In genomic region chr1:10640843-10641553, GRCh38 we compare ENCODE assay signal across 20 cellular contexts.
DNase-seq lines count a peak whose midpoint lies in the region; ATAC-seq and TF ChIP-seq lines count a peak whose summit lies in the region.
"Had no signal": no experiment of that assay in that cellular context is flagged by ENCODE, and none has a peak within 500 bp of the region (broad histone marks: within the 10 kb centered on the region; RNA-seq: fewer than 3 reads in every experiment).

No MANE protein-coding gene starts in this region.

- TF ChIP-seq POLR2A in gastrocnemius medialis (IDR thresholded peaks at IDR 0.05): no peak

- CTCF ChIA-PET in RWPE1 (lab: Yijun Ruan, JAX) (interaction anchor here (0.5 kb wide), 1 partner anchor 127 kb away, joined by 3 read pairs; no protein-coding TSS in a partner anchor), Calu3 (lab: Charles Lee) (interaction anchor here (0.6 kb wide), 1 partner anchor 245 kb away, joined by 6 read pairs; no protein-coding TSS in a partner anchor)

- H3K27ac Mint-ChIP-seq in stimulated activated memory B cell treated with anti-CD40 and anti-IgM and Interleukin-4, amounts not matched to agents 10 μg/mL and 1 μg/mL and 100 μg/mL, for 72 hours: no peak overlapping the region
- H3K27ac Mint-ChIP-seq in Calu3 (ENCODE audit: unreplicated experiment): no peak overlapping the region
- H3K27ac Mint-ChIP-seq: activated B cell treated with CpG ODN at 0.5 μM for 24 hours; activated CD4-positive, alpha-beta memory T cell treated with anti-CD3 and anti-CD28 coated beads for 36 hours had no signal

- in situ Hi-C loops in gastrocnemius medialis (cut with MboI; ENCODE audit: low sequenced_read_pairs in 4 of 4): no loop called here

- intact Hi-C loops in right cardiac atrium (cut with DNase I) (no loop called here), gastrocnemius medialis (cut with DNase I; ENCODE audit: low total_unique reads) (loop anchor here (2.0 kb wide), 1 partner anchor 16 kb away; no protein-coding TSS in a partner anchor), Calu3 (cut with micrococcal nuclease; ENCODE audit: unreplicated experiment) (no loop called here)

- H3K36me3 ChIP-seq in gastrocnemius medialis: peaks cover 0 to 40% of the 10 kb centered on the region in 2 donors

- H3K27me3 Mint-ChIP-seq in stimulated activated memory B cell treated with anti-CD40 and anti-IgM and Interleukin-4, amounts not matched to agents 10 μg/mL and 1 μg/mL and 100 μg/mL, for 72 hours: no peaks in the 10 kb centered on the region
- H3K27me3 Mint-ChIP-seq in Calu3 (ENCODE audit: unreplicated experiment): no peaks in the 10 kb centered on the region
- H3K27me3 Mint-ChIP-seq: activated B cell treated with CpG ODN at 0.5 μM for 24 hours; activated CD4-positive, alpha-beta memory T cell treated with anti-CD3 and anti-CD28 coated beads for 36 hours; CD4-positive, alpha-beta memory T cell had no signal

- 72% methylated on average over 16 of the region's 16 CpGs for WGBS in right cardiac atrium

- H3K9me3 ChIP-seq in right cardiac atrium (ENCODE audit: control insufficient read depth, low read length) (no peaks in the 10 kb centered on the region), gastrocnemius medialis (no peaks in the 10 kb centered on the region)
- H3K9me3 ChIP-seq: pancreas had no signal

- TF ChIP-seq CTCF in RWPE1 (conservative IDR thresholded peaks at IDR 0.05; ENCODE audit: low read depth): no peak
- no peak for TF ChIP-seq CTCF in gastrocnemius medialis (IDR thresholded peaks at IDR 0.05 in 4 of 5, conservative IDR thresholded peaks at IDR 0.05 in 1 of 5)
- TF ChIP-seq CTCF in Calu3 (IDR thresholded peaks at IDR 0.05; ENCODE audit: unreplicated experiment): no peak

- no peaks in the 10 kb centered on the region for H3K9me3 Mint-ChIP-seq in stimulated activated memory B cell treated with anti-CD40 and anti-IgM and Interleukin-4, amounts not matched to agents 10 μg/mL and 1 μg/mL and 100 μg/mL, for 72 hours
- no peaks in the 10 kb centered on the region for H3K9me3 Mint-ChIP-seq in Calu3 (ENCODE audit: low read depth, unreplicated experiment)
- H3K9me3 Mint-ChIP-seq: activated B cell treated with CpG ODN at 0.5 μM for 24 hours; activated CD4-positive, alpha-beta memory T cell treated with anti-CD3 and anti-CD28 coated beads for 36 hours; CD4-positive, alpha-beta memory T cell; naive B cell had no signal

- H3K36me3 Mint-ChIP-seq in stimulated activated memory B cell treated with anti-CD40 and anti-IgM and Interleukin-4, amounts not matched to agents 10 μg/mL and 1 μg/mL and 100 μg/mL, for 72 hours: peaks cover 49% of the 10 kb centered on the region
- peaks cover 16% of the 10 kb centered on the region for H3K36me3 Mint-ChIP-seq in Calu3 (ENCODE audit: insufficient read depth, unreplicated experiment)
- H3K36me3 Mint-ChIP-seq: activated CD4-positive, alpha-beta memory T cell treated with anti-CD3 and anti-CD28 coated beads for 36 hours had no signal

- no peaks in the 10 kb centered on the region for H3K4me1 Mint-ChIP-seq in stimulated activated memory B cell treated with anti-CD40 and anti-IgM and Interleukin-4, amounts not matched to agents 10 μg/mL and 1 μg/mL and 100 μg/mL, for 72 hours
- H3K4me1 Mint-ChIP-seq in Calu3 (ENCODE audit: low read depth, unreplicated experiment): no peaks in the 10 kb centered on the region
- H3K4me1 Mint-ChIP-seq: activated B cell treated with CpG ODN at 0.5 μM for 24 hours, naive B cell had no signal

- DNase-seq in COLO668 (lab: John Stamatoyannopoulos, UW; ENCODE audit: unreplicated experiment) (peak; percentile 60), RWPE1 (ENCODE audit: low spot score) (no peak), right cardiac atrium (no peak), gastrocnemius medialis (no peak), Calu3 (no peak)
- DNase-seq in stimulated activated CD4-positive, alpha-beta T cell treated with anti-CD3 and anti-CD28 coated beads, Interleukin-2, amount 100 ng/mL, for 24 hours: no peak
- DNase-seq: activated B cell treated with CpG ODN at 0.5 μM for 24 hours; activated CD4-positive, alpha-beta memory T cell treated with anti-CD3 and anti-CD28 coated beads for 36 hours; activated naive CD4-positive, alpha-beta T cell; activated T-cell treated with anti-CD3 and anti-CD28 coated beads for 4 hours; CD4-positive, alpha-beta memory T cell; Karpas-422; naive B cell; NCI-H524 treated with DMSO at 0.1 percent for 48 hours; SHP77 treated with DMSO at 0.1 percent for 48 hours; stimulated activated CD4-positive, alpha-beta T cell treated with anti-CD3 and anti-CD28 coated beads, Interleukin-4, amount 100 ng/mL, for 24 hours; T-helper 2 cell had no signal

- ATAC-seq in right cardiac atrium (no peak), gastrocnemius medialis (no peak), HG03565 (IDR thresholded peaks at IDR 0.05; ENCODE audit: unreplicated experiment) (no peak)
- no peak for ATAC-seq in stimulated activated memory B cell treated with anti-CD40 and anti-IgM and Interleukin-4, amounts not matched to agents 10 μg/mL and 1 μg/mL and 100 μg/mL, for 72 hours

- no peak overlapping the region for H3K4me3 Mint-ChIP-seq in stimulated activated memory B cell treated with anti-CD40 and anti-IgM and Interleukin-4, amounts not matched to agents 10 μg/mL and 1 μg/mL and 100 μg/mL, for 72 hours
- H3K4me3 Mint-ChIP-seq in Calu3 (ENCODE audit: low read depth, unreplicated experiment): no peak overlapping the region
- H3K4me3 Mint-ChIP-seq: activated B cell treated with CpG ODN at 0.5 μM for 24 hours; activated CD4-positive, alpha-beta memory T cell treated with anti-CD3 and anti-CD28 coated beads for 36 hours; CD4-positive, alpha-beta memory T cell had no signal

- peaks cover 6% of the 10 kb centered on the region for H3K4me1 ChIP-seq in right cardiac atrium (ENCODE audit: control insufficient read depth, insufficient read depth, low read length)
- H3K4me1 ChIP-seq in gastrocnemius medialis: peaks cover 13 to 23% of the 10 kb centered on the region in 2 donors
- H3K4me1 ChIP-seq: pancreas had no signal

- no TSS peak for BruUV-seq in Calu3 (replicated peaks; lab: Mats Ljungman, UMichigan)

- H3K27me3 ChIP-seq in right cardiac atrium (ENCODE audit: control insufficient read depth, insufficient read depth) (no peaks in the 10 kb centered on the region), gastrocnemius medialis (no peaks in the 10 kb centered on the region)
- H3K27me3 ChIP-seq: pancreas had no signal

- H3K4me3 ChIP-seq in right cardiac atrium (ENCODE audit: low read length) (no peak overlapping the region), gastrocnemius medialis (no peak overlapping the region)
- H3K4me3 ChIP-seq: pancreas had no signal

- H3K27ac ChIP-seq in RWPE1: peak overlapping the region; percentile 62
- H3K27ac ChIP-seq in right cardiac atrium (ENCODE audit: low read length): peak overlapping the region; percentile 11
- H3K27ac ChIP-seq in gastrocnemius medialis: peak overlapping the region; percentile 46 to 65 (median 54)
- H3K27ac ChIP-seq: pancreas had no signal

- POLR2A ChIA-PET in RWPE1 (lab: Yijun Ruan, JAX; ENCODE audit: low non-redundant PET): no interaction called here

Comparison
In these comparisons a context has a peak if more than half of its experiments do, and no peak if none do; other contexts are left out.
1. H3K27ac ChIP-seq: peak in every context shown above with its lines; median percentile 62 in RWPE1; 54 in gastrocnemius medialis; 11 in right cardiac atrium.